ENCODE assay signal across 15 cellular contexts in the genomic region with DNA sequence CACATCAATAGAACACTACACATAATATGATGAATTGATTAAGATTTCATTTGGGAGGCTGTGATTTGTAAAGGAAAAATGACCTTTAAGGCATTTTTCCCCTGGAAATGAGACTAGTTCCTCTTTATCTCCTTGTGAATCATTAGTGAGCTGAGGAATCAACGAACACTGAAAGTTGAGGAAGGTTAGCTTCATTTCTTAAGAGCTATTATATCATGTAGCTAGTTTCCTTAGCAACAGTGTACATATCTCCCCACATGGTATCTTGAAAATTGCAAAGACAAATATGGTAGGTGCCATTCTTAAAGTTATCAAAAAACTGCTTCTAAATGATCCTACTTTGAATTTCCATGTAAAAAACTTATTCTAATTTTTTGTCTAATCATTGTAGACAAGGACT.
A peak's percentile ranks its signal among the peaks of the same experiment; 100 is the strongest.
DNase-seq lines count a peak whose midpoint lies in the region; ATAC-seq, FAIRE-seq and TF ChIP-seq lines count a peak whose summit lies in the region.
"Had no signal": no experiment of that assay in that cellular context is flagged by ENCODE, and none has a peak within 500 bp of the region (broad histone marks: within the 10 kb centered on the region; RNA-seq: fewer than 3 reads in every experiment).

No MANE protein-coding gene starts in this region.

- H3K27me3 ChIP-seq in ACC112 (ENCODE audit: insufficient read depth, low read length) (no peaks in the 10 kb centered on the region), RWPE2 (ENCODE audit: insufficient read depth, poor library complexity, severe bottlenecking) (no peaks in the 10 kb centered on the region), bronchial epithelial cell (ENCODE audit: control insufficient read depth, insufficient read depth, low read length) (no peaks in the 10 kb centered on the region), left lung (no peaks in the 10 kb centered on the region), dorsolateral prefrontal cortex (peaks cover 0 to 78% (median 14%) of the 10 kb centered on the region in 45 donors)

- H3K9me3 Mint-ChIP-seq in activated naive CD4-positive, alpha-beta T cell treated with anti-CD3 and anti-CD28 coated beads for 36 hours = peaks cover 1% of the 10 kb centered on the region

- H3K4me3 ChIP-seq in ACC112 (ENCODE audit: low read depth, low read length) = no peak overlapping the region
- H3K4me3 ChIP-seq in RWPE2 (ENCODE audit: severe bottlenecking) = no peak overlapping the region
- H3K4me3 ChIP-seq in bronchial epithelial cell (ENCODE audit: low read depth, low read length) = no peak overlapping the region
- H3K4me3 ChIP-seq in left lung = no peak overlapping the region
- H3K4me3 ChIP-seq in dorsolateral prefrontal cortex = no peak overlapping the region
- H3K4me3 ChIP-seq: HAP-1 had no signal

- no peaks in the 10 kb centered on the region for H3K4me1 Mint-ChIP-seq in activated naive CD4-positive, alpha-beta T cell treated with anti-CD3 and anti-CD28 coated beads for 36 hours (ENCODE audit: low read depth)
- H3K4me1 Mint-ChIP-seq: CD14-positive monocyte; CD8-positive, alpha-beta memory T cell had no signal

- intact Hi-C loops in left lung (cut with DNase I) (no loop called here), dorsolateral prefrontal cortex (cut with DNase I) (no loop called here)
- intact Hi-C loops in activated naive CD4-positive, alpha-beta T cell treated with anti-CD3 and anti-CD28 coated beads for 36 hours (cut with micrococcal nuclease) = no loop called here

- H3K9me3 ChIP-seq in RWPE2 (ENCODE audit: severe bottlenecking) (no peaks in the 10 kb centered on the region), left lung (no peaks in the 10 kb centered on the region)
- H3K9me3 ChIP-seq: Caco-2, HAP-1 had no signal

- TF ChIP-seq CTCF in RWPE2 (IDR thresholded peaks at IDR 0.05; ENCODE audit: poor library complexity, severe bottlenecking) (no peak), bronchial epithelial cell (IDR thresholded peaks at IDR 0.05; ENCODE audit: insufficient read depth, low read length, severe bottlenecking) (no peak), left lung (IDR thresholded peaks at IDR 0.05) (no peak), dorsolateral prefrontal cortex (IDR thresholded peaks at IDR 0.05 in 54 of 56, conservative IDR thresholded peaks at IDR 0.05 in 2 of 56; ENCODE audit: low read depth in 1 of 56, partially characterized antibody in 56 of 56) (no peak)

- H3K4me1 ChIP-seq in ACC112 (ENCODE audit: control insufficient read depth, insufficient read depth, low read length, unreplicated experiment) (peaks cover 37% of the 10 kb centered on the region), RWPE2 (ENCODE audit: insufficient read depth, poor library complexity, severe bottlenecking) (peaks cover 10% of the 10 kb centered on the region), left lung (no peaks in the 10 kb centered on the region)
- H3K4me1 ChIP-seq: Caco-2, HAP-1 had no signal

- no peak for ATAC-seq in RWPE2 (ENCODE audit: low read depth)
- peak; percentile 60 for ATAC-seq in left lung

- H3K79me2 ChIP-seq in ACC112 (ENCODE audit: control insufficient read depth, insufficient read depth, low read length, unreplicated experiment) = no peaks in the 10 kb centered on the region

- H2AFZ ChIP-seq in ACC112 (ENCODE audit: low read length, unreplicated experiment) = no peak overlapping the region

- H3K27ac ChIP-seq in ACC112 (ENCODE audit: low read depth, low read length) = peak overlapping the region; percentile 92
- peak overlapping the region; percentile 30 for H3K27ac ChIP-seq in RWPE2 (ENCODE audit: poor library complexity, severe bottlenecking)
- no peak overlapping the region for H3K27ac ChIP-seq in left lung
- H3K27ac ChIP-seq in dorsolateral prefrontal cortex = no peak overlapping the region

- DNase-seq in RWPE2 (ENCODE audit: low spot score) (no peak), bronchial epithelial cell (ENCODE audit: low read depth) (peak; percentile 37), left lung (no peak), dorsolateral prefrontal cortex (no peak), activated gamma-delta T cell treated with Interleukin-2 at 50 U/mL for 16 hours (no peak)
- no peak for DNase-seq in activated naive CD4-positive, alpha-beta T cell treated with anti-CD3 and anti-CD28 coated beads for 36 hours
- DNase-seq: Caco-2; CD8-positive, alpha-beta memory T cell; DND-41; GF-D8 had no signal

- H3K27me3 Mint-ChIP-seq in activated naive CD4-positive, alpha-beta T cell treated with anti-CD3 and anti-CD28 coated beads for 36 hours (ENCODE audit: low read depth) = no peaks in the 10 kb centered on the region

- no peaks in the 10 kb centered on the region for H3K36me3 ChIP-seq in ACC112 (ENCODE audit: insufficient read depth, low read length)
- no peaks in the 10 kb centered on the region for H3K36me3 ChIP-seq in RWPE2 (ENCODE audit: low read depth)
- H3K36me3 ChIP-seq in bronchial epithelial cell (ENCODE audit: control insufficient read depth, insufficient read depth, low read length) = no peaks in the 10 kb centered on the region
- H3K36me3 ChIP-seq in left lung = no peaks in the 10 kb centered on the region
- H3K36me3 ChIP-seq: HAP-1 had no signal

- no peak for FAIRE-seq in bronchial epithelial cell (lab: Jason Lieb, UNC)
- FAIRE-seq: A204.1, H1 had no signal

- CTCF ChIA-PET in activated naive CD4-positive, alpha-beta T cell treated with anti-CD3 and anti-CD28 coated beads for 36 hours (lab: Charles Lee) = no interaction called here

- H3K27ac Mint-ChIP-seq in activated naive CD4-positive, alpha-beta T cell treated with anti-CD3 and anti-CD28 coated beads for 36 hours = no peak overlapping the region
- H3K27ac Mint-ChIP-seq: CD14-positive monocyte; CD8-positive, alpha-beta memory T cell had no signal

- no peak overlapping the region for H3K4me3 Mint-ChIP-seq in activated naive CD4-positive, alpha-beta T cell treated with anti-CD3 and anti-CD28 coated beads for 36 hours
- H3K4me3 Mint-ChIP-seq: CD14-positive monocyte; CD8-positive, alpha-beta memory T cell had no signal

- no peaks in the 10 kb centered on the region for H3K36me3 Mint-ChIP-seq in activated naive CD4-positive, alpha-beta T cell treated with anti-CD3 and anti-CD28 coated beads for 36 hours (ENCODE audit: low read depth)
- H3K36me3 Mint-ChIP-seq: CD14-positive monocyte; CD8-positive, alpha-beta memory T cell had no signal

Comparison
In these comparisons a context has a peak if more than half of its experiments do, and no peak if none do; other contexts are left out.
1. H3K27ac ChIP-seq: peak in ACC112 (single experiment) and RWPE2 (single experiment); none in left lung (0 of 2) and dorsolateral prefrontal cortex (0 of 59).